21 cellular contexts compared by ENCODE assay signal in genomic region chr12:104863549-104863948, GRCh38.
DNase-seq lines count a peak whose midpoint lies in the region; ATAC-seq, FAIRE-seq and TF ChIP-seq lines count a peak whose summit lies in the region.
"Had no signal": no experiment of that assay in that cellular context is flagged by ENCODE, and none has a peak within 500 bp of the region (broad histone marks: within the 10 kb centered on the region; RNA-seq: fewer than 3 reads in every experiment).

No MANE protein-coding gene starts in this region.

- H3K4me1 ChIP-seq in osteoblast (ENCODE audit: insufficient read depth, low read length), result peaks cover 32% of the 10 kb centered on the region
- H3K4me1 ChIP-seq in SJCRH30, result no peaks in the 10 kb centered on the region
- peaks cover 29% of the 10 kb centered on the region for H3K4me1 ChIP-seq in PC-9 (replicated peaks; ENCODE audit: insufficient read depth)
- H3K4me1 ChIP-seq: Peyer's patch had no signal

- ATAC-seq in HG02623 (IDR thresholded peaks at IDR 0.05; ENCODE audit: unreplicated experiment), result no peak
- ATAC-seq: HepG2; naive thymus-derived CD8-positive, alpha-beta T cell had no signal

- TF ChIP-seq CTCF in epithelial cell of esophagus (IDR thresholded peaks at IDR 0.05; ENCODE audit: insufficient read depth, low read depth, low read length, missing control alignments) (no peak), osteoblast (IDR thresholded peaks at IDR 0.05; ENCODE audit: extremely low read depth, low read depth, low read length) (no peak), PC-9 (conservative IDR thresholded peaks at IDR 0.05) (no peak)

- H3K36me3 ChIP-seq in osteoblast (ENCODE audit: insufficient read depth, low read length) (no peaks in the 10 kb centered on the region), SJCRH30 (no peaks in the 10 kb centered on the region), PC-9 (ENCODE audit: low read depth) (no peaks in the 10 kb centered on the region)
- H3K36me3 ChIP-seq: BE2C, esophagus muscularis mucosa, upper lobe of left lung had no signal

- no TSS peak for BruUV-seq in PC-9 (replicated peaks; lab: Mats Ljungman, UMichigan)

- no peaks in the 10 kb centered on the region for H4K20me1 ChIP-seq in osteoblast (ENCODE audit: insufficient read depth, low read length)
- H4K20me1 ChIP-seq in PC-9 (ENCODE audit: insufficient read depth), result no peaks in the 10 kb centered on the region

- peaks cover 4% of the 10 kb centered on the region for H3F3A ChIP-seq in PC-9 (ENCODE audit: insufficient read depth, low read depth)

- no peaks in the 10 kb centered on the region for H3K9me2 ChIP-seq in PC-9 (ENCODE audit: insufficient read depth)

- H3K9me3 ChIP-seq in osteoblast (ENCODE audit: low read depth, low read length) (no peaks in the 10 kb centered on the region), SJCRH30 (replicated peaks) (no peaks in the 10 kb centered on the region), PC-9 (ENCODE audit: insufficient read depth, low read depth) (no peaks in the 10 kb centered on the region)
- H3K9me3 ChIP-seq: BE2C, esophagus muscularis mucosa, Peyer's patch, upper lobe of left lung had no signal

- no peaks in the 10 kb centered on the region for H3K27me3 ChIP-seq in osteoblast (ENCODE audit: insufficient read depth, low read length)
- H3K27me3 ChIP-seq in SJCRH30, result no peaks in the 10 kb centered on the region
- no peaks in the 10 kb centered on the region for H3K27me3 ChIP-seq in PC-9 (ENCODE audit: insufficient read depth, low read depth)
- H3K27me3 ChIP-seq: BE2C, esophagus muscularis mucosa, hepatocyte, Peyer's patch, upper lobe of left lung had no signal

- H3K27ac ChIP-seq in osteoblast (ENCODE audit: low read depth, low read length) (peak overlapping the region; percentile 47), SJCRH30 (no peak overlapping the region), PC-9 (no peak overlapping the region)
- H3K27ac ChIP-seq: esophagus muscularis mucosa, hepatocyte, Peyer's patch, upper lobe of left lung had no signal

- H3K4me3 ChIP-seq in epithelial cell of esophagus (ENCODE audit: low read length) (no peak overlapping the region), osteoblast (ENCODE audit: insufficient read depth, low read length) (no peak overlapping the region), SJCRH30 (no peak overlapping the region), PC-9 (no peak overlapping the region)
- H3K4me3 ChIP-seq: esophagus muscularis mucosa, hepatocyte, Peyer's patch, upper lobe of left lung had no signal

- H2AFZ ChIP-seq in osteoblast (ENCODE audit: low read length), result no peak overlapping the region
- no peak overlapping the region for H2AFZ ChIP-seq in PC-9
- H2AFZ ChIP-seq: hepatocyte had no signal

- CTCF ChIA-PET in PC-9 (lab: Charles Lee), result no interaction called here

- peak; percentile 73 for DNase-seq in EH (ENCODE audit: low read depth)
- peak; percentile 41 for DNase-seq in NCI-H446 treated with DMSO at 0.1 percent for 48 hours (lab: John Stamatoyannopoulos, UW)
- peak; percentile 17 for DNase-seq in epithelial cell of esophagus (ENCODE audit: low read depth)
- no peak for DNase-seq in osteoblast (ENCODE audit: insufficient read length, low spot score, missing footprints)
- DNase-seq in SJCRH30, result no peak
- DNase-seq in GM12892 (ENCODE audit: insufficient read length), result no peak
- DNase-seq in PC-9, result no peak
- DNase-seq: activated CD4-positive, alpha-beta T cell treated with anti-CD3 and anti-CD28 coated beads for 4 hours; BE2C; effector CD4-positive, alpha-beta T cell; naive thymus-derived CD8-positive, alpha-beta T cell; NCI-H1436 treated with DMSO at 0.1 percent for 48 hours; Peyer's patch; stimulated activated CD4-positive, alpha-beta T cell treated with anti-CD3 and anti-CD28 coated beads, Interleukin-2, amount 100 ng/mL, for 24 hours; upper lobe of left lung had no signal

- POLR2A ChIA-PET in PC-9 (lab: Charles Lee; ENCODE audit: unreplicated experiment), result no interaction called here

- no peak for TF ChIP-seq POLR2A in GM12892 (IDR thresholded peaks at IDR 0.05; ENCODE audit: low read depth, low read length)

- H3K79me2 ChIP-seq in osteoblast (ENCODE audit: insufficient read depth, low read length) (no peaks in the 10 kb centered on the region), PC-9 (ENCODE audit: low read depth) (no peaks in the 10 kb centered on the region)
- H3K79me2 ChIP-seq: hepatocyte had no signal

- intact Hi-C loops in PC-9 (cut with micrococcal nuclease; ENCODE audit: unreplicated experiment), result no loop called here

- peak overlapping the region; percentile 13 for H3K4me2 ChIP-seq in osteoblast (ENCODE audit: insufficient read depth, low read length)
- no peak overlapping the region for H3K4me2 ChIP-seq in PC-9
- H3K4me2 ChIP-seq: hepatocyte had no signal

- FAIRE-seq in GM12892 (lab: Jason Lieb, UNC), result no peak
- FAIRE-seq: HepG2, keratinocyte, TTC549 had no signal

Comparison
In these comparisons a context has a peak if more than half of its experiments do, and no peak if none do; other contexts are left out.
1. DNase-seq: peak in EH (single experiment), NCI-H446 treated with DMSO at 0.1 percent for 48 hours (single experiment) and epithelial cell of esophagus (single experiment); none in osteoblast (single experiment), SJCRH30 (0 of 2), GM12892 (single experiment) and PC-9 (0 of 2).